Comparison of ENCODE assay signal across 24 cellular contexts in genomic region chr2:83394134-83394965, GRCh38.
"Had no signal": no experiment of that assay in that cellular context is flagged by ENCODE, and none has a peak within 500 bp of the region (broad histone marks: within the 10 kb centered on the region; RNA-seq: fewer than 3 reads in every experiment).

No MANE protein-coding gene starts in this region.

- H3K4me2 ChIP-seq: hepatocyte had no signal

- H3K9me3 ChIP-seq: colonic mucosa, gastroesophageal sphincter, mucosa of descending colon, ovary, psoas muscle, tibial nerve had no signal

- H2AFZ ChIP-seq: hepatocyte had no signal

- H3K4me3 ChIP-seq: colonic mucosa, gastroesophageal sphincter, hepatocyte, left ventricle myocardium inferior, lung, mucosa of descending colon, ovary, psoas muscle, spleen, tibial nerve had no signal

- FAIRE-seq: endometrium, TTC549 had no signal

- H3K27me3 ChIP-seq: colonic mucosa, gastroesophageal sphincter, hepatocyte, ovary, spleen, tibial nerve had no signal

- H3K79me2 ChIP-seq: hepatocyte had no signal

- H3K27ac ChIP-seq: colonic mucosa, gastroesophageal sphincter, hepatocyte, left ventricle myocardium inferior, ovary, psoas muscle, spleen, tibial nerve had no signal

- H3K36me3 ChIP-seq: colonic mucosa, gastroesophageal sphincter, left ventricle myocardium inferior, ovary, spleen, tibial nerve had no signal

- DNase-seq: activated CD4-positive, alpha-beta memory T cell treated with anti-CD3 and anti-CD28 coated beads, Interleukin-2, amount 10 ng/mL, durations not matched to agents 7 days and 5 days; activated CD4-positive, alpha-beta T cell treated with anti-CD3 and anti-CD28 coated beads for 1 hour; activated CD4-positive, alpha-beta T cell treated with anti-CD3 and anti-CD28 coated beads, Interleukin-2, amount 10 ng/mL, durations not matched to agents 7 days and 5 days; activated naive CD8-positive, alpha-beta T cell treated with anti-CD3 and anti-CD28 coated beads, Interleukin-2, amount 50 U/mL, for 24 hours; activated T-cell treated with anti-CD3 and anti-CD28 coated beads, Interleukin-2, amount 50 U/mL, for 4 hours; amygdala; colonic mucosa; effector CD8-positive, alpha-beta T cell; islet precursor cell; left ventricle myocardium inferior; mucosa of descending colon; naive B cell; nephron progenitor cell; ovary; psoas muscle; spleen; stimulated activated naive CD4-positive, alpha-beta T cell treated with Interleukin-2 at 50 U/mL for 16 hours; T-helper 9 cell had no signal
